10 cellular contexts compared by ENCODE assay signal in genomic region chr4:154349829-154350228, GRCh38.
A peak's percentile ranks its signal among the peaks of the same experiment; 100 is the strongest.
DNase-seq lines count a peak whose midpoint lies in the region; ATAC-seq, FAIRE-seq and TF ChIP-seq lines count a peak whose summit lies in the region.
"Had no signal": no experiment of that assay in that cellular context is flagged by ENCODE, and none has a peak within 500 bp of the region (broad histone marks: within the 10 kb centered on the region; RNA-seq: fewer than 3 reads in every experiment).

No MANE protein-coding gene starts in this region.

- H3K4me3 Mint-ChIP-seq in astrocyte (ENCODE audit: unreplicated experiment), result no peak overlapping the region
- H3K4me3 Mint-ChIP-seq: activated B cell treated with CpG ODN at 0.5 μM for 24 hours had no signal

- no peak overlapping the region for H4K91ac ChIP-seq in mesenchymal stem cell (ENCODE audit: low read length)

- H4K20me1 ChIP-seq in astrocyte (ENCODE audit: insufficient read depth, low read length), result no peaks in the 10 kb centered on the region

- no peak overlapping the region for H2AK5ac ChIP-seq in mesenchymal stem cell (ENCODE audit: low read length, severe bottlenecking)

- no peaks in the 10 kb centered on the region for H3K36me3 Mint-ChIP-seq in astrocyte (ENCODE audit: low read depth, unreplicated experiment)

- H2AFZ ChIP-seq in astrocyte (ENCODE audit: low read depth, low read length), result no peak overlapping the region
- no peak overlapping the region for H2AFZ ChIP-seq in mesenchymal stem cell (ENCODE audit: low read depth, low read length)

- H3K4me3 ChIP-seq in astrocyte (ENCODE audit: insufficient read depth, low read depth, low read length), result no peak overlapping the region
- no peak overlapping the region for H3K4me3 ChIP-seq in mesenchymal stem cell (ENCODE audit: insufficient read depth in 1 of 2, low read depth in 1 of 2, low read length in 2 of 2)
- H3K4me3 ChIP-seq: ovary had no signal

- no peak overlapping the region for H2BK12ac ChIP-seq in mesenchymal stem cell (ENCODE audit: low read length in 2 of 2)

- H3K4me1 ChIP-seq in astrocyte (ENCODE audit: insufficient read depth, low read length) (no peaks in the 10 kb centered on the region), mesenchymal stem cell (ENCODE audit: control insufficient read depth, insufficient read depth, low read depth, low read length) (no peaks in the 10 kb centered on the region)

- H3K27me3 Mint-ChIP-seq in astrocyte (ENCODE audit: low read depth, unreplicated experiment), result peaks cover 4% of the 10 kb centered on the region
- H3K27me3 Mint-ChIP-seq: activated B cell treated with CpG ODN at 0.5 μM for 24 hours had no signal

- no peak overlapping the region for H3K9ac ChIP-seq in astrocyte (ENCODE audit: low read length)
- H3K9ac ChIP-seq in mesenchymal stem cell (ENCODE audit: low read length), result no peak overlapping the region

- peak; percentile 52 for ATAC-seq in HG03342 (IDR thresholded peaks at IDR 0.05; ENCODE audit: unreplicated experiment)
- ATAC-seq in GM21423 (IDR thresholded peaks at IDR 0.05; ENCODE audit: unreplicated experiment), result no peak

- H3K27ac Mint-ChIP-seq in astrocyte (ENCODE audit: unreplicated experiment), result no peak overlapping the region
- H3K27ac Mint-ChIP-seq: activated B cell treated with CpG ODN at 0.5 μM for 24 hours had no signal

- H3K4me2 ChIP-seq in astrocyte (ENCODE audit: low read length), result no peak overlapping the region
- no peak overlapping the region for H3K4me2 ChIP-seq in mesenchymal stem cell (ENCODE audit: low read length, poor library complexity, severe bottlenecking)

- no peak overlapping the region for H3K23ac ChIP-seq in mesenchymal stem cell (ENCODE audit: low read length in 2 of 2)

- H3K4ac ChIP-seq in mesenchymal stem cell (ENCODE audit: low read depth in 1 of 2, low read length in 2 of 2), result no peak overlapping the region

- no peak overlapping the region for H3K14ac ChIP-seq in mesenchymal stem cell (ENCODE audit: low read length in 2 of 2)

- H3K36me3 ChIP-seq in astrocyte (ENCODE audit: insufficient read depth, low read length), result no peaks in the 10 kb centered on the region
- H3K36me3 ChIP-seq in mesenchymal stem cell (ENCODE audit: control insufficient read depth in 1 of 2, insufficient read depth in 2 of 2, low read depth in 1 of 2, low read length in 2 of 2), result no peaks in the 10 kb centered on the region
- H3K36me3 ChIP-seq: ovary had no signal

- TF ChIP-seq CTCF in astrocyte (IDR thresholded peaks at IDR 0.05; ENCODE audit: insufficient read depth, low read depth, low read length), result peak; percentile 34

- FAIRE-seq in astrocyte (lab: Jason Lieb, UNC), result no peak

- H3K4me1 Mint-ChIP-seq in astrocyte (ENCODE audit: low read depth, unreplicated experiment), result no peaks in the 10 kb centered on the region
- H3K4me1 Mint-ChIP-seq: activated B cell treated with CpG ODN at 0.5 μM for 24 hours had no signal

- H2BK120ac ChIP-seq in mesenchymal stem cell (ENCODE audit: low read depth, low read length), result no peak overlapping the region

- no peaks in the 10 kb centered on the region for H3K79me2 ChIP-seq in astrocyte (ENCODE audit: insufficient read depth, low read length)

- no peak overlapping the region for H4K8ac ChIP-seq in mesenchymal stem cell (ENCODE audit: low read length)

- no peaks in the 10 kb centered on the region for H3K9me3 ChIP-seq in astrocyte (ENCODE audit: insufficient read depth, low read depth, low read length)
- H3K9me3 ChIP-seq in mesenchymal stem cell (ENCODE audit: control insufficient read depth, low read length), result no peaks in the 10 kb centered on the region
- H3K9me3 ChIP-seq: ovary had no signal

- H3K27ac ChIP-seq in astrocyte (ENCODE audit: low read depth, low read length), result no peak overlapping the region
- H3K27ac ChIP-seq in mesenchymal stem cell (ENCODE audit: low read length, poor library complexity, severe bottlenecking), result no peak overlapping the region
- H3K27ac ChIP-seq: ovary had no signal

- H3K79me1 ChIP-seq in mesenchymal stem cell (replicated peaks; ENCODE audit: low read length, poor library complexity, severe bottlenecking), result no peaks in the 10 kb centered on the region

- H2BK5ac ChIP-seq in mesenchymal stem cell (ENCODE audit: low read depth, low read length, poor library complexity, severe bottlenecking), result no peak overlapping the region

- no peaks in the 10 kb centered on the region for H3K27me3 ChIP-seq in astrocyte (ENCODE audit: insufficient read depth, low read length)
- H3K27me3 ChIP-seq in mesenchymal stem cell (ENCODE audit: control insufficient read depth in 1 of 2, insufficient read depth in 1 of 2, low read length in 2 of 2), result peaks cover 0 to 6% of the 10 kb centered on the region in 2 experiments
- H3K27me3 ChIP-seq: ovary had no signal

- no peak overlapping the region for H2BK15ac ChIP-seq in mesenchymal stem cell (ENCODE audit: low read depth, poor library complexity, severe bottlenecking)

- H3K18ac ChIP-seq in mesenchymal stem cell (ENCODE audit: low read depth in 1 of 2, low read length in 2 of 2), result no peak overlapping the region

- H3K9me3 Mint-ChIP-seq in astrocyte (ENCODE audit: unreplicated experiment), result no peaks in the 10 kb centered on the region
- H3K9me3 Mint-ChIP-seq: activated B cell treated with CpG ODN at 0.5 μM for 24 hours had no signal

- DNase-seq in GM03348 (ENCODE audit: low spot score), result peak; percentile 14
- DNase-seq in astrocyte (ENCODE audit: low read depth), result no peak
- DNase-seq in mesenchymal stem cell, result peak; percentile 29
- no peak for DNase-seq in DMS114 treated with DMSO at 0.1 percent for 48 hours (lab: John Stamatoyannopoulos, UW; ENCODE audit: unreplicated experiment)
- no peak for DNase-seq in SHP77 treated with DMSO at 0.1 percent for 48 hours (lab: John Stamatoyannopoulos, UW)
- no peak for DNase-seq in stimulated activated CD8-positive, alpha-beta memory T cell treated with anti-CD3 and anti-CD28 coated beads, Interleukin-4, amount 100 ng/mL, for 48 hours
- DNase-seq: activated B cell treated with CpG ODN at 0.5 μM for 24 hours, ovary had no signal

- 65% methylated on average over 2 of the region's 2 CpGs for WGBS in mesenchymal stem cell

Comparison
In these comparisons a context has a peak if more than half of its experiments do, and no peak if none do; other contexts are left out.
1. DNase-seq: peak in GM03348 (single experiment) and mesenchymal stem cell (single experiment); none in astrocyte (single experiment), DMS114 treated with DMSO at 0.1 percent for 48 hours (single experiment), SHP77 treated with DMSO at 0.1 percent for 48 hours (single experiment) and stimulated activated CD8-positive, alpha-beta memory T cell treated with anti-CD3 and anti-CD28 coated beads, Interleukin-4, amount 100 ng/mL, for 48 hours (single experiment).